In genomic region chr6:31680226-31680840, GRCh38 we compare ENCODE assay signal across 8 cellular contexts. TPM values are rescaled to one million over a fixed set of nuclear protein-coding genes. Genes with fewer than 3 reads are reported as not detected.
DNase-seq lines count a peak whose midpoint lies in the region; ATAC-seq and TF ChIP-seq lines count a peak whose summit lies in the region.

No MANE protein-coding gene starts in this region.

- H3K27me3 Mint-ChIP-seq in naive thymus-derived CD8-positive, alpha-beta T cell: no peaks in the 10 kb centered on the region

- H3K9ac ChIP-seq in HUES6 (ENCODE audit: low read length): no peak overlapping the region

- H3K9me3 ChIP-seq in HUES6 (ENCODE audit: control insufficient read depth, insufficient read depth, low read depth, low read length): no peaks in the 10 kb centered on the region

- H3K36me3 ChIP-seq in HUES6 (ENCODE audit: control insufficient read depth, insufficient read depth, low read length): no peaks in the 10 kb centered on the region

- peak overlapping the region in 9 of 10 donors; percentile 29 to 93 (median 86) for H3K27ac Mint-ChIP-seq in naive thymus-derived CD8-positive, alpha-beta T cell

- peak overlapping the region; percentile 69 to 93 (median 91) for H3K4me3 Mint-ChIP-seq in naive thymus-derived CD8-positive, alpha-beta T cell

- intact Hi-C loops in Right ventricle myocardium superior (cut with DNase I): loop anchor here (2.0 to 10.0 kb wide), 3 partner anchors 94 to 272 kb away; partner anchors contain the start of gene VWA7

- H3K27me3 ChIP-seq in HUES6 (ENCODE audit: control insufficient read depth, insufficient read depth, low read length): peaks cover 17% of the 10 kb centered on the region

- peaks cover 8% of the 10 kb centered on the region for H3K4me1 ChIP-seq in HUES6 (ENCODE audit: control insufficient read depth, insufficient read depth, low read length)

- peaks cover 19 to 31% (median 21%) of the 10 kb centered on the region in 4 donors for H3K4me1 Mint-ChIP-seq in naive thymus-derived CD8-positive, alpha-beta T cell

- TF ChIP-seq CTCF in 22Rv1 (IDR thresholded peaks at IDR 0.05): no peak

- H3K9me3 Mint-ChIP-seq in naive thymus-derived CD8-positive, alpha-beta T cell: no peaks in the 10 kb centered on the region

- peak overlapping the region; percentile 31; the same call in 1 of the 2 replicates for H3K27ac ChIP-seq in 22Rv1
- H3K27ac ChIP-seq in HUES6 (ENCODE audit: low read depth, low read length): no peak overlapping the region
- peak overlapping the region; percentile 74 for H3K27ac ChIP-seq in caudate nucleus (ENCODE audit: low read depth, low read length)

- POLR2A ChIA-PET in naive thymus-derived CD8-positive, alpha-beta T cell (lab: Charles Lee): interaction anchor here (0.6 to 1.9 kb wide), 6 partner anchors 14 to 151 kb away, joined by 3 to 9 read pairs (median 4); partner anchors contain the start of genes ABHD16A, BAG6, CSNK2B and HSPA1B

- H3K4me3 ChIP-seq in HUES6 (ENCODE audit: low read depth, low read length): peak overlapping the region; percentile 60; the same call in 1 of the 2 replicates

- peak; percentile 17 to 47 for ATAC-seq in naive thymus-derived CD8-positive, alpha-beta T cell
- no peak for ATAC-seq in Right ventricle myocardium superior (ENCODE audit: poor library complexity)

- DNase-seq in caudate nucleus (lab: John Stamatoyannopoulos, UW) (no peak), mucosa of gallbladder (ENCODE audit: low spot score) (no peak), cerebellar nuclear complex (lab: John Stamatoyannopoulos, UW) (no peak), Right ventricle myocardium superior (no peak), SIG-M5 treated with dmso at 0.1 percent for 504 hours (lab: John Stamatoyannopoulos, UW; ENCODE audit: unreplicated experiment) (no peak)
- DNase-seq in naive thymus-derived CD8-positive, alpha-beta T cell: no peak

- H3K36me3 Mint-ChIP-seq in naive thymus-derived CD8-positive, alpha-beta T cell: peaks cover 0 to 4% (median 0%) of the 10 kb centered on the region in 3 donors

RNA-seq across cellular contexts. Expression of gene LY6G5C, which starts 0.5 kb away (rescaled TPM):
- 1 to 10 TPM; 4.4 to 5.5 TPM for total RNA-seq in naive thymus-derived CD8-positive, alpha-beta T cell
- polyA plus RNA-seq in naive thymus-derived CD8-positive, alpha-beta T cell: 1 to 10 TPM; 4.6 to 7.9 (median 7.6) TPM
- total RNA-seq in mucosa of gallbladder: 5.2 TPM
- 1.3 TPM for total RNA-seq in Right ventricle myocardium superior

RNA-seq across cellular contexts. Expression of gene LY6G5B, which starts 10.6 kb away (rescaled TPM):
- total RNA-seq in naive thymus-derived CD8-positive, alpha-beta T cell: 10 to 100 TPM; 44.1 to 48.8 TPM
- polyA plus RNA-seq in naive thymus-derived CD8-positive, alpha-beta T cell: under 1 TPM in 1 of 3 donors, not detected in 2; 0.25 TPM
- 8.1 TPM for total RNA-seq in mucosa of gallbladder
- total RNA-seq in Right ventricle myocardium superior: 2.8 TPM

RNA-seq across cellular contexts. Expression of gene CSNK2B, which starts 14.5 kb away (rescaled TPM):
- total RNA-seq in naive thymus-derived CD8-positive, alpha-beta T cell: 100 to 1,000 TPM; 131 to 133 TPM
- 100 to 1,000 TPM; 214 to 230 (median 217) TPM for polyA plus RNA-seq in naive thymus-derived CD8-positive, alpha-beta T cell
- 108 TPM for total RNA-seq in mucosa of gallbladder
- 95.1 TPM for total RNA-seq in Right ventricle myocardium superior

RNA-seq across cellular contexts. Expression of gene GPANK1, which starts 15.5 kb away (rescaled TPM):
- 10 to 100 TPM; 26.6 to 27.9 TPM for total RNA-seq in naive thymus-derived CD8-positive, alpha-beta T cell
- 10 to 100 TPM; 20.8 to 22.9 (median 21.2) TPM for polyA plus RNA-seq in naive thymus-derived CD8-positive, alpha-beta T cell
- total RNA-seq in mucosa of gallbladder (18.7 TPM), Right ventricle myocardium superior (19.2 TPM)

RNA-seq across cellular contexts. Expression of gene C6orf47, which starts 19.8 kb away (rescaled TPM):
- 10 to 100 TPM; 24.9 to 26.3 TPM for total RNA-seq in naive thymus-derived CD8-positive, alpha-beta T cell
- 10 to 100 TPM; 17.0 to 36.7 (median 21.3) TPM for polyA plus RNA-seq in naive thymus-derived CD8-positive, alpha-beta T cell
- total RNA-seq in mucosa of gallbladder (30.5 TPM), Right ventricle myocardium superior (16.5 TPM)
